In the genomic region with DNA sequence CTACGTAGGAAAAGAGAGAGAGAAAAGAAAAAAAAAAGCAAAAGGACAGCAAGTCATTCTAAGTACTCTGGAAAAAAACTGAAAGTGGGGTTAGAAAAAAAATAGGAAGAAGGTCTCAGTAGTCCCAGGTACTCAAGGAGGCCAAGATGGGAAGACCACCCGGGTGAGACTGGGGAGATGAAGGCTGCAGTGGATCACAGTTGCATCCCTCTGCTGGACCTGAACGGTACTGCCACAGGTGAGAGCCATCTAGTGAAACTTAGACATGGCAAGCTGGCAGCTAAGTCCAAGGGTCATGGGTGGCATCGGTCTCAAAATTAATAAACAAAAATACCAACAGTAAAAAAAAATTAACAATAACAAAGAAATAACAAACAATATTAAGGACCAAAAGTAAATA, we compare ENCODE assay signal across 2 cellular contexts.
TF ChIP-seq lines count a peak whose summit lies in the region.

No MANE protein-coding gene starts in this region.

TF ChIP-seq in SK-N-SH, 30 proteins besides CTCF, POLR2A, EP300 and RAD21 (continued from another document):
- TF ChIP-seq, protein P1, sequence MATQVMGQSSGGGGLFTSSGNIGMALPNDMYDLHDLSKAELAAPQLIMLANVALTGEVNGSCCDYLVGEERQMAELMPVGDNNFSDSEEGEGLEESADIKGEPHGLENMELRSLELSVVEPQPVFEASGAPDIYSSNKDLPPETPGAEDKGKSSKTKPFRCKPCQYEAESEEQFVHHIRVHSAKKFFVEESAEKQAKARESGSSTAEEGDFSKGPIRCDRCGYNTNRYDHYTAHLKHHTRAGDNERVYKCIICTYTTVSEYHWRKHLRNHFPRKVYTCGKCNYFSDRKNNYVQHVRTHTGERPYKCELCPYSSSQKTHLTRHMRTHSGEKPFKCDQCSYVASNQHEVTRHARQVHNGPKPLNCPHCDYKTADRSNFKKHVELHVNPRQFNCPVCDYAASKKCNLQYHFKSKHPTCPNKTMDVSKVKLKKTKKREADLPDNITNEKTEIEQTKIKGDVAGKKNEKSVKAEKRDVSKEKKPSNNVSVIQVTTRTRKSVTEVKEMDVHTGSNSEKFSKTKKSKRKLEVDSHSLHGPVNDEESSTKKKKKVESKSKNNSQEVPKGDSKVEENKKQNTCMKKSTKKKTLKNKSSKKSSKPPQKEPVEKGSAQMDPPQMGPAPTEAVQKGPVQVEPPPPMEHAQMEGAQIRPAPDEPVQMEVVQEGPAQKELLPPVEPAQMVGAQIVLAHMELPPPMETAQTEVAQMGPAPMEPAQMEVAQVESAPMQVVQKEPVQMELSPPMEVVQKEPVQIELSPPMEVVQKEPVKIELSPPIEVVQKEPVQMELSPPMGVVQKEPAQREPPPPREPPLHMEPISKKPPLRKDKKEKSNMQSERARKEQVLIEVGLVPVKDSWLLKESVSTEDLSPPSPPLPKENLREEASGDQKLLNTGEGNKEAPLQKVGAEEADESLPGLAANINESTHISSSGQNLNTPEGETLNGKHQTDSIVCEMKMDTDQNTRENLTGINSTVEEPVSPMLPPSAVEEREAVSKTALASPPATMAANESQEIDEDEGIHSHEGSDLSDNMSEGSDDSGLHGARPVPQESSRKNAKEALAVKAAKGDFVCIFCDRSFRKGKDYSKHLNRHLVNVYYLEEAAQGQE (IDR thresholded peaks at IDR 0.05; ENCODE audit: low read depth, low read length): no peak
- TF ChIP-seq POLR2AphosphoS5 (IDR thresholded peaks at IDR 0.05; ENCODE audit: low read depth, low read length): no peak
- no peak for TF ChIP-seq RFX5 (IDR thresholded peaks at IDR 0.05; ENCODE audit: low read length)
- no peak for TF ChIP-seq FOXM1 (IDR thresholded peaks at IDR 0.05; ENCODE audit: low read depth)
- TF ChIP-seq TEAD4 (IDR thresholded peaks at IDR 0.05; ENCODE audit: borderline replicate concordance, insufficient read depth): no peak
- TF ChIP-seq FOSL2 (IDR thresholded peaks at IDR 0.05; ENCODE audit: borderline replicate concordance, low read depth): no peak
- TF ChIP-seq CHD2 (IDR thresholded peaks at IDR 0.05; ENCODE audit: low read length, partially characterized antibody): no peak
- no peak for TF ChIP-seq MEF2A (IDR thresholded peaks at IDR 0.05; ENCODE audit: borderline replicate concordance, low read depth)
- TF ChIP-seq, protein P2, sequence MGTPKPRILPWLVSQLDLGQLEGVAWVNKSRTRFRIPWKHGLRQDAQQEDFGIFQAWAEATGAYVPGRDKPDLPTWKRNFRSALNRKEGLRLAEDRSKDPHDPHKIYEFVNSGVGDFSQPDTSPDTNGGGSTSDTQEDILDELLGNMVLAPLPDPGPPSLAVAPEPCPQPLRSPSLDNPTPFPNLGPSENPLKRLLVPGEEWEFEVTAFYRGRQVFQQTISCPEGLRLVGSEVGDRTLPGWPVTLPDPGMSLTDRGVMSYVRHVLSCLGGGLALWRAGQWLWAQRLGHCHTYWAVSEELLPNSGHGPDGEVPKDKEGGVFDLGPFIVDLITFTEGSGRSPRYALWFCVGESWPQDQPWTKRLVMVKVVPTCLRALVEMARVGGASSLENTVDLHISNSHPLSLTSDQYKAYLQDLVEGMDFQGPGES (IDR thresholded peaks at IDR 0.05; ENCODE audit: low read depth, low read length): no peak
- TF ChIP-seq RCOR1 (IDR thresholded peaks at IDR 0.05; ENCODE audit: low read length): no peak
- TF ChIP-seq FOXJ3 (CRISPR knock-in tag; IDR thresholded peaks at IDR 0.05): no peak
- TF ChIP-seq, protein P3, sequence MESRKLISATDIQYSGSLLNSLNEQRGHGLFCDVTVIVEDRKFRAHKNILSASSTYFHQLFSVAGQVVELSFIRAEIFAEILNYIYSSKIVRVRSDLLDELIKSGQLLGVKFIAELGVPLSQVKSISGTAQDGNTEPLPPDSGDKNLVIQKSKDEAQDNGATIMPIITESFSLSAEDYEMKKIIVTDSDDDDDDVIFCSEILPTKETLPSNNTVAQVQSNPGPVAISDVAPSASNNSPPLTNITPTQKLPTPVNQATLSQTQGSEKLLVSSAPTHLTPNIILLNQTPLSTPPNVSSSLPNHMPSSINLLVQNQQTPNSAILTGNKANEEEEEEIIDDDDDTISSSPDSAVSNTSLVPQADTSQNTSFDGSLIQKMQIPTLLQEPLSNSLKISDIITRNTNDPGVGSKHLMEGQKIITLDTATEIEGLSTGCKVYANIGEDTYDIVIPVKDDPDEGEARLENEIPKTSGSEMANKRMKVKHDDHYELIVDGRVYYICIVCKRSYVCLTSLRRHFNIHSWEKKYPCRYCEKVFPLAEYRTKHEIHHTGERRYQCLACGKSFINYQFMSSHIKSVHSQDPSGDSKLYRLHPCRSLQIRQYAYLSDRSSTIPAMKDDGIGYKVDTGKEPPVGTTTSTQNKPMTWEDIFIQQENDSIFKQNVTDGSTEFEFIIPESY (IDR thresholded peaks at IDR 0.05; ENCODE audit: borderline replicate concordance, low read depth): no peak

TF ChIP-seq in SK-N-SH treated with all-trans-retinoic acid at 6 μM for 48 hours, 23 proteins besides CTCF, POLR2A, EP300 and RAD21 (continued from another document):
- TF ChIP-seq, protein P4, sequence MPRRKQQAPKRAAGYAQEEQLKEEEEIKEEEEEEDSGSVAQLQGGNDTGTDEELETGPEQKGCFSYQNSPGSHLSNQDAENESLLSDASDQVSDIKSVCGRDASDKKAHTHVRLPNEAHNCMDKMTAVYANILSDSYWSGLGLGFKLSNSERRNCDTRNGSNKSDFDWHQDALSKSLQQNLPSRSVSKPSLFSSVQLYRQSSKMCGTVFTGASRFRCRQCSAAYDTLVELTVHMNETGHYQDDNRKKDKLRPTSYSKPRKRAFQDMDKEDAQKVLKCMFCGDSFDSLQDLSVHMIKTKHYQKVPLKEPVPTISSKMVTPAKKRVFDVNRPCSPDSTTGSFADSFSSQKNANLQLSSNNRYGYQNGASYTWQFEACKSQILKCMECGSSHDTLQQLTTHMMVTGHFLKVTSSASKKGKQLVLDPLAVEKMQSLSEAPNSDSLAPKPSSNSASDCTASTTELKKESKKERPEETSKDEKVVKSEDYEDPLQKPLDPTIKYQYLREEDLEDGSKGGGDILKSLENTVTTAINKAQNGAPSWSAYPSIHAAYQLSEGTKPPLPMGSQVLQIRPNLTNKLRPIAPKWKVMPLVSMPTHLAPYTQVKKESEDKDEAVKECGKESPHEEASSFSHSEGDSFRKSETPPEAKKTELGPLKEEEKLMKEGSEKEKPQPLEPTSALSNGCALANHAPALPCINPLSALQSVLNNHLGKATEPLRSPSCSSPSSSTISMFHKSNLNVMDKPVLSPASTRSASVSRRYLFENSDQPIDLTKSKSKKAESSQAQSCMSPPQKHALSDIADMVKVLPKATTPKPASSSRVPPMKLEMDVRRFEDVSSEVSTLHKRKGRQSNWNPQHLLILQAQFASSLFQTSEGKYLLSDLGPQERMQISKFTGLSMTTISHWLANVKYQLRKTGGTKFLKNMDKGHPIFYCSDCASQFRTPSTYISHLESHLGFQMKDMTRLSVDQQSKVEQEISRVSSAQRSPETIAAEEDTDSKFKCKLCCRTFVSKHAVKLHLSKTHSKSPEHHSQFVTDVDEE (CRISPR knock-in tag; IDR thresholded peaks at IDR 0.05): no peak
TF ChIP-seq in SK-N-SH treated with all-trans-retinoic acid at 6 μM for 48 hours: peak in this region for 0.
